9 cellular contexts compared by ENCODE assay signal in genomic region chrX:132216283-132216682, GRCh38. TPM values are rescaled to one million over a fixed set of nuclear protein-coding genes. Genes with fewer than 3 reads are reported as not detected.
DNase-seq lines count a peak whose midpoint lies in the region; TF ChIP-seq lines count a peak whose summit lies in the region.
"Had no signal": no experiment of that assay in that cellular context is flagged by ENCODE, and none has a peak within 500 bp of the region (broad histone marks: within the 10 kb centered on the region; RNA-seq: fewer than 3 reads in every experiment).

No MANE protein-coding gene starts in this region.

- H3K27me3 Mint-ChIP-seq in activated CD4-positive, alpha-beta memory T cell treated with anti-CD3 and anti-CD28 coated beads for 36 hours: no peaks in the 10 kb centered on the region
- H3K27me3 Mint-ChIP-seq in immature natural killer cell (ENCODE audit: low read depth in 3 of 3): peaks cover 19 to 22% (median 19%) of the 10 kb centered on the region in 3 donors

- peaks cover 37% of the 10 kb centered on the region for H3K4me1 Mint-ChIP-seq in activated CD4-positive, alpha-beta memory T cell treated with anti-CD3 and anti-CD28 coated beads for 36 hours (ENCODE audit: low read depth)
- peaks cover 44 to 67% of the 10 kb centered on the region in 2 donors for H3K4me1 Mint-ChIP-seq in immature natural killer cell

- H3K27me3 ChIP-seq in thymus (ENCODE audit: control insufficient read depth, insufficient read depth): no peaks in the 10 kb centered on the region

- H3K36me3 Mint-ChIP-seq in activated CD4-positive, alpha-beta memory T cell treated with anti-CD3 and anti-CD28 coated beads for 36 hours: peaks cover 19% of the 10 kb centered on the region
- peaks cover 0 to 7% (median 4%) of the 10 kb centered on the region in 3 donors for H3K36me3 Mint-ChIP-seq in immature natural killer cell

- H3K27ac Mint-ChIP-seq in activated CD4-positive, alpha-beta memory T cell treated with anti-CD3 and anti-CD28 coated beads for 36 hours: peak overlapping the region; percentile 96
- peak overlapping the region; percentile 95 to 98 (median 98) for H3K27ac Mint-ChIP-seq in immature natural killer cell

- TF ChIP-seq CTCF in RWPE1 (conservative IDR thresholded peaks at IDR 0.05; ENCODE audit: low read depth): no peak

- no peaks in the 10 kb centered on the region for H3K36me3 ChIP-seq in thymus (ENCODE audit: control insufficient read depth, insufficient read depth)

- H3K9me3 Mint-ChIP-seq in activated CD4-positive, alpha-beta memory T cell treated with anti-CD3 and anti-CD28 coated beads for 36 hours: no peaks in the 10 kb centered on the region
- H3K9me3 Mint-ChIP-seq in immature natural killer cell: no peaks in the 10 kb centered on the region

- H3K4me1 ChIP-seq in thymus (ENCODE audit: control insufficient read depth, insufficient read depth, low read length): no peaks in the 10 kb centered on the region

- POLR2A ChIA-PET in activated CD4-positive, alpha-beta memory T cell treated with anti-CD3 and anti-CD28 coated beads for 36 hours (lab: Charles Lee): interaction anchor here (1.0 to 1.4 kb wide), 2 partner anchors 192 to 193 kb away, joined by 3 read pairs; partner anchors contain the start of gene STK26
- POLR2A ChIA-PET in RWPE1 (lab: Yijun Ruan, JAX; ENCODE audit: low non-redundant PET): no interaction called here

- peak overlapping the region; percentile 71 for H3K4me3 ChIP-seq in thymus (ENCODE audit: low read length)

- CTCF ChIA-PET in activated CD4-positive, alpha-beta memory T cell treated with anti-CD3 and anti-CD28 coated beads for 36 hours (lab: Charles Lee): interaction anchor here (1.5 kb wide), 1 partner anchor 399 kb away, joined by 3 read pairs; no protein-coding TSS in a partner anchor
- CTCF ChIA-PET in RWPE1 (lab: Yijun Ruan, JAX): no interaction called here

- intact Hi-C loops in activated CD4-positive, alpha-beta memory T cell treated with anti-CD3 and anti-CD28 coated beads for 36 hours (cut with micrococcal nuclease): loop anchor here (1.0 to 10.0 kb wide), 4 partner anchors 265 to 519 kb away; no protein-coding TSS in a partner anchor

- no peak overlapping the region for H3K27ac ChIP-seq in thymus (ENCODE audit: low read depth)
- H3K27ac ChIP-seq in RWPE1: no peak overlapping the region

- DNase-seq in activated CD4-positive, alpha-beta T cell treated with anti-CD3 and anti-CD28 coated beads, Interleukin-2, amount 50 U/mL, for 1 hour: peak; percentile 4
- DNase-seq in activated CD4-positive, alpha-beta T cell treated with anti-CD3 and anti-CD28 coated beads for 4 hours: no peak
- no peak for DNase-seq in activated CD4-positive, alpha-beta memory T cell treated with anti-CD3 and anti-CD28 coated beads for 36 hours
- no peak for DNase-seq in immature natural killer cell
- DNase-seq in amygdala (lab: John Stamatoyannopoulos, UW): no peak
- no peak for DNase-seq in RWPE1 (ENCODE audit: low spot score)
- no peak for DNase-seq in activated effector memory CD4-positive, alpha-beta T cell treated with anti-CD3 and anti-CD28 coated beads, Interleukin-2, amount 50 U/mL, for 16 hours
- DNase-seq: NCI-H1092 had no signal

- 2% methylated on average over 8 of the region's 8 CpGs for WGBS in thymus

- H3K4me3 Mint-ChIP-seq in activated CD4-positive, alpha-beta memory T cell treated with anti-CD3 and anti-CD28 coated beads for 36 hours: peak overlapping the region; percentile 83
- H3K4me3 Mint-ChIP-seq in immature natural killer cell: peak overlapping the region; percentile 92 to 95 (median 94)

- H3K9me3 ChIP-seq in thymus (ENCODE audit: control insufficient read depth): no peaks in the 10 kb centered on the region

RNA-seq across cellular contexts. Expression of gene RAP2C, which starts 3.0 kb away (rescaled TPM):
- total RNA-seq in activated CD4-positive, alpha-beta memory T cell treated with anti-CD3 and anti-CD28 coated beads for 36 hours: 10 to 100 TPM; 41.2 to 43.7 TPM
- polyA plus RNA-seq in immature natural killer cell: 10 to 100 TPM; 21.6 to 24.7 (median 24.2) TPM
- polyA plus RNA-seq in thymus: 36.0 TPM
